9 cellular contexts compared by ENCODE assay signal in genomic region chr15:70323111-70323851, GRCh38.
A peak's percentile ranks its signal among the peaks of the same experiment; 100 is the strongest.
DNase-seq lines count a peak whose midpoint lies in the region; ATAC-seq and TF ChIP-seq lines count a peak whose summit lies in the region.
"Had no signal": no experiment of that assay in that cellular context is flagged by ENCODE, and none has a peak within 500 bp of the region (broad histone marks: within the 10 kb centered on the region; RNA-seq: fewer than 3 reads in every experiment).

No MANE protein-coding gene starts in this region.

- TF ChIP-seq CTCF in astrocyte of the cerebellum (IDR thresholded peaks at IDR 0.05; ENCODE audit: low read depth, low read length, missing control alignments): no peak

- H3K27me3 Mint-ChIP-seq in memory B cell: no peaks in the 10 kb centered on the region

- peaks cover 2% of the 10 kb centered on the region for H3K9me3 Mint-ChIP-seq in memory B cell
- H3K9me3 Mint-ChIP-seq: neural crest cell had no signal

- no peaks in the 10 kb centered on the region for H3K36me3 Mint-ChIP-seq in memory B cell

- DNase-seq in NCI-H510A treated with DMSO at 0.1 percent for 48 hours (lab: John Stamatoyannopoulos, UW) (peak; percentile 3), NCI-H510A (lab: John Stamatoyannopoulos, UW) (no peak), astrocyte of the cerebellum (ENCODE audit: low read depth) (peak; percentile 56), memory B cell (ENCODE audit: low spot score in 2 of 2) (no peak), ureter (ENCODE audit: low spot score) (peak; percentile 67), SW 1271 (lab: John Stamatoyannopoulos, UW) (no peak), KG1 (lab: John Stamatoyannopoulos, UW) (no peak)

- no peak for ATAC-seq in memory B cell (ENCODE audit: low read depth)
- ATAC-seq in HG03520 (IDR thresholded peaks at IDR 0.05; ENCODE audit: unreplicated experiment): no peak

- H3K4me3 ChIP-seq in astrocyte of the cerebellum (ENCODE audit: low read depth, low read length): no peak overlapping the region

- peaks cover 52% of the 10 kb centered on the region for H3K4me1 Mint-ChIP-seq in memory B cell

- in situ Hi-C loops in astrocyte of the cerebellum (cut with HindIII; ENCODE audit: low sequenced_read_pairs): no loop called here

- H3K4me3 Mint-ChIP-seq in memory B cell: no peak overlapping the region
- H3K4me3 Mint-ChIP-seq: neural crest cell had no signal

- peak overlapping the region; percentile 38 for H3K27ac Mint-ChIP-seq in memory B cell

Comparison
In these comparisons a context has a peak if more than half of its experiments do, and no peak if none do; other contexts are left out.
1. DNase-seq: peak in NCI-H510A treated with DMSO at 0.1 percent for 48 hours (single experiment), astrocyte of the cerebellum (single experiment) and ureter (single experiment); none in NCI-H510A (single experiment), memory B cell (0 of 2), SW 1271 (0 of 2) and KG1 (single experiment).